In the genomic region with DNA sequence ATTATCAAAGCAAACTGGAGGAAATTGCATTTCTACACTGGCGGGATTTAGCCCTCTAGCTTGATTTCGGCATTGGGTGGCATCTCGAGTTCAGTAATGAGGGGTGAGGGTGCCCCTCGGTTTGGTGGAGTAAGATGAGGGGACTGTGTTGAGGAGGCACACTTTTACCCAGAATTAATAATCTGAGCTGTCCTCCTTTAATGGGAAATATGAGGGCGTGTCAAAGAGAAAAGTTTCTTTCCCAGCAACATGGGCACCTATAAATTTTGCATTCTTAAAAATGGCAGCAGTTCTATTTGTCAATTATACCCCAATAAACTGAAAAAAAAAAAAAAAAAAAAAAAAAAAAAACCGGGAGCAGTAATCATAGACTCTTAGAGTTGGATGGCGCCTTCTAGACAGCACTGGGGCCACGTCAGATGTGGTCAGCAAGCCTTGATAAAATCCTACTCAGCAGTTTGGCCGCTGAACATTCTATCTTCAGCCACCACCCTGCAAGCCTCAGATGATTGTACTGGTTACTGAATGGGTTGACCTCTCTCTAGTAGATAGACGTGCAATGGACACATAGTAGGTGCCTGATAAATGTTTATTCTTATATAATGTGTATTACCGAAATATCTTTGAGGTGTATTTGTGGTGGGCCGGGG, we compare ENCODE assay signal across 9 cellular contexts. TPM values are rescaled to one million over a fixed set of nuclear protein-coding genes. Genes with fewer than 3 reads are reported as not detected.
A peak's percentile ranks its signal among the peaks of the same experiment; 100 is the strongest.
DNase-seq lines count a peak whose midpoint lies in the region; ATAC-seq and TF ChIP-seq lines count a peak whose summit lies in the region.
"Had no signal": no experiment of that assay in that cellular context is flagged by ENCODE, and none has a peak within 500 bp of the region (broad histone marks: within the 10 kb centered on the region; RNA-seq: fewer than 3 reads in every experiment).

No MANE protein-coding gene starts in this region.

- intact Hi-C loops in activated CD4-positive, alpha-beta memory T cell treated with anti-CD3 and anti-CD28 coated beads for 36 hours (cut with micrococcal nuclease): no loop called here
- intact Hi-C loops in gastrocnemius medialis (cut with DNase I; ENCODE audit: low total_unique reads): no loop called here

- TF ChIP-seq CTCF in right atrium auricular region (IDR thresholded peaks at IDR 0.05) (no peak), gastrocnemius medialis (IDR thresholded peaks at IDR 0.05 in 4 of 5, conservative IDR thresholded peaks at IDR 0.05 in 1 of 5) (no peak)

- H3K4me3 Mint-ChIP-seq in activated CD4-positive, alpha-beta memory T cell treated with anti-CD3 and anti-CD28 coated beads for 36 hours: peak overlapping the region; percentile 56

- peaks cover 0 to 20% of the 10 kb centered on the region in 2 donors for H3K4me1 ChIP-seq in right atrium auricular region
- H3K4me1 ChIP-seq in gastrocnemius medialis: peaks cover 0 to 7% of the 10 kb centered on the region in 2 donors

- TF ChIP-seq POLR2A in gastrocnemius medialis (IDR thresholded peaks at IDR 0.05): no peak

- ATAC-seq in gastrocnemius medialis (no peak), HG02885 (IDR thresholded peaks at IDR 0.05; ENCODE audit: poor library complexity, unreplicated experiment) (no peak)

- H3K4me1 Mint-ChIP-seq in activated CD4-positive, alpha-beta memory T cell treated with anti-CD3 and anti-CD28 coated beads for 36 hours (ENCODE audit: low read depth): peaks cover 13% of the 10 kb centered on the region

- H3K36me3 ChIP-seq in right atrium auricular region (no peaks in the 10 kb centered on the region), gastrocnemius medialis (no peaks in the 10 kb centered on the region)

- no peaks in the 10 kb centered on the region for H3K9me3 Mint-ChIP-seq in activated CD4-positive, alpha-beta memory T cell treated with anti-CD3 and anti-CD28 coated beads for 36 hours

- H3K27ac Mint-ChIP-seq in activated CD4-positive, alpha-beta memory T cell treated with anti-CD3 and anti-CD28 coated beads for 36 hours: no peak overlapping the region

- in situ Hi-C loops in gastrocnemius medialis (cut with MboI; ENCODE audit: low sequenced_read_pairs in 4 of 4): no loop called here

- POLR2A ChIA-PET in activated CD4-positive, alpha-beta memory T cell treated with anti-CD3 and anti-CD28 coated beads for 36 hours (lab: Charles Lee): no interaction called here

- peak overlapping the region; percentile 68 to 82 for H3K4me3 ChIP-seq in right atrium auricular region
- H3K4me3 ChIP-seq in gastrocnemius medialis: peak overlapping the region; percentile 61 to 84 (median 70)

- peaks cover 51% of the 10 kb centered on the region for H3K27me3 Mint-ChIP-seq in activated CD4-positive, alpha-beta memory T cell treated with anti-CD3 and anti-CD28 coated beads for 36 hours

- no peaks in the 10 kb centered on the region for H3K36me3 Mint-ChIP-seq in activated CD4-positive, alpha-beta memory T cell treated with anti-CD3 and anti-CD28 coated beads for 36 hours

- H3K27me3 ChIP-seq in right atrium auricular region (no peaks in the 10 kb centered on the region), gastrocnemius medialis (peaks cover 8 to 19% (median 10%) of the 10 kb centered on the region in 3 donors)

- peak overlapping the region; percentile 82 to 88 for H3K27ac ChIP-seq in right atrium auricular region
- peak overlapping the region; percentile 62 to 77 (median 68) for H3K27ac ChIP-seq in gastrocnemius medialis
- H3K27ac ChIP-seq: 22Rv1 had no signal

- DNase-seq in DMS53 (lab: John Stamatoyannopoulos, UW): peak; percentile 28
- DNase-seq in DMS53 treated with DMSO at 0.1 percent for 48 hours (lab: John Stamatoyannopoulos, UW; ENCODE audit: unreplicated experiment): no peak
- no peak for DNase-seq in activated CD4-positive, alpha-beta memory T cell treated with anti-CD3 and anti-CD28 coated beads for 36 hours
- DNase-seq in right atrium auricular region (ENCODE audit: low spot score): peak; percentile 75
- DNase-seq in gastrocnemius medialis: no peak
- no peak for DNase-seq in NOMO-1 treated with DMSO at 0.1 percent for 48 hours (lab: John Stamatoyannopoulos, UW; ENCODE audit: unreplicated experiment)
- DNase-seq in MV-4-11 (lab: John Stamatoyannopoulos, UW): no peak

- CTCF ChIA-PET in activated CD4-positive, alpha-beta memory T cell treated with anti-CD3 and anti-CD28 coated beads for 36 hours (lab: Charles Lee): interaction anchor here (0.6 kb wide), 1 partner anchor 111 kb away, joined by 3 read pairs; no protein-coding TSS in a partner anchor

- H3K9me3 ChIP-seq in right atrium auricular region (no peaks in the 10 kb centered on the region), gastrocnemius medialis (no peaks in the 10 kb centered on the region)

RNA-seq across cellular contexts. Expression of gene PAPSS2, which starts 0.9 kb away (rescaled TPM):
- under 1 TPM; 0.22 to 0.40 TPM for total RNA-seq in activated CD4-positive, alpha-beta memory T cell treated with anti-CD3 and anti-CD28 coated beads for 36 hours
- 10 to 100 TPM; 13.4 to 26.6 TPM for total RNA-seq in right atrium auricular region
- 1 to 10 TPM; 2.7 to 8.7 (median 6.8) TPM for total RNA-seq in gastrocnemius medialis

Comparison
In these comparisons a context has a peak if more than half of its experiments do, and no peak if none do; other contexts are left out.
1. DNase-seq: peak in DMS53 (single experiment) and right atrium auricular region (single experiment); none in DMS53 treated with DMSO at 0.1 percent for 48 hours (single experiment), activated CD4-positive, alpha-beta memory T cell treated with anti-CD3 and anti-CD28 coated beads for 36 hours (single experiment), gastrocnemius medialis (0 of 2), NOMO-1 treated with DMSO at 0.1 percent for 48 hours (single experiment) and MV-4-11 (single experiment).